ENCODE assay signal across 7 cellular contexts in the genomic region with DNA sequence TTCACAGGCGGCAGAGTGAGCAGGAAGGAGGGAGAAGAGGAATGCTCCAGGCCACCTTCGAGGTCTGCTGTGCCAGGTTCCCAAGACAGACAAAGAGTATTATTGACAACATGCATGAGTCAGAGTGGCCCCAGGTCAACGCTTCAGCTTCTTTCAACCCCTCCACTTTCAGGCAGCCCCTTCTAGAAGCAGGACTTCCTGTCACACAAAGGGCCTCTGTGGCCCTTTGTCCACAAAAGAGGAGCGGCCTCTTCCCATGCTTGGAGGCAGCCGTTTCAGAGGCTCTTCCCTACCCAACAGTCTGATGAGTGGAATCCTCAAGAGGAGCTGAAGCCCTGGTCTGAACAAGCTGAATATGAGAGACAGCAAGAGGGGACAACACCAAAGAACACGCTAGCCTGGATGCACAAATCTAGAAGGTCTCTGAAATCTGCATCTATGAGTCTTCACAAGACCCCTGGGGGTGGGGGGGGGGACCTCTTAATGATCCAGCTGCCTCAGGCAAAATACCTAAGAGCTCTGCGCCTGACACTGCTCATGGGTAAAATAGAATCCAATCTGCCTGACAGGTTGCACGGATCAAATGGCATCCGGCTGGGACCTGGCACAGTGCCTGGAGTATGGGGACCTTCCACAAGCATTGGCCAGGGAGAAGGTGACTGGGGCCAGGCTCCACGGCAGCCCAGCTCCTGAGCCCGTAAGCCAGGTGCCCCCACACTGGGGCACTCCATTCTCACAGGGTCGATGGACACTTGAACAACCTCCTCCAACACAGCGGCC.
DNase-seq lines count a peak whose midpoint lies in the region; ATAC-seq and TF ChIP-seq lines count a peak whose summit lies in the region.

No MANE protein-coding gene starts in this region.

- peaks cover 36% of the 10 kb centered on the region for H3K4me1 ChIP-seq in HUES64 (ENCODE audit: insufficient read depth, low read length)
- peaks cover 27% of the 10 kb centered on the region for H3K4me1 ChIP-seq in SJCRH30
- H3K4me1 ChIP-seq in tibial artery: peaks cover 7 to 100% (median 87%) of the 10 kb centered on the region in 4 donors

- WGBS in HUES64: 80% methylated on average over 12 of the region's 13 CpGs

- H3K27ac Mint-ChIP-seq in activated T-helper 1 cell treated with anti-CD3 and anti-CD28 coated beads, Interleukin-12 subunit alpha, Interleukin-12 subunit beta, Interleukin-2, Interleukin-4 antibody, amounts not matched to agents 30 ng/mL and 10 ng/mL and 1 ng/mL, durations not matched to agents 14 hours and 24 hours and 36 hours: no peak overlapping the region

- no peak overlapping the region for H3K4me3 ChIP-seq in HUES64 (ENCODE audit: low read length)
- H3K4me3 ChIP-seq in SJCRH30: no peak overlapping the region
- no peak overlapping the region for H3K4me3 ChIP-seq in tibial artery

- H3K27me3 Mint-ChIP-seq in activated T-helper 1 cell treated with anti-CD3 and anti-CD28 coated beads, Interleukin-12 subunit alpha, Interleukin-12 subunit beta, Interleukin-2, Interleukin-4 antibody, amounts not matched to agents 30 ng/mL and 10 ng/mL and 1 ng/mL, durations not matched to agents 14 hours and 24 hours and 36 hours (ENCODE audit: insufficient read depth): no peaks in the 10 kb centered on the region

- H3K27ac ChIP-seq in HUES64 (ENCODE audit: low read depth, low read length) (peak overlapping the region; percentile 54), SJCRH30 (peak overlapping the region; percentile 20), tibial artery (peak overlapping the region; percentile 95 to 96)

- H3K27me3 ChIP-seq in HUES64 (ENCODE audit: insufficient read depth, low read length) (no peaks in the 10 kb centered on the region), SJCRH30 (no peaks in the 10 kb centered on the region), tibial artery (no peaks in the 10 kb centered on the region)

- no peaks in the 10 kb centered on the region for H3K9me3 ChIP-seq in HUES64 (ENCODE audit: insufficient read depth, low read depth, low read length)
- no peaks in the 10 kb centered on the region for H3K9me3 ChIP-seq in SJCRH30 (replicated peaks)
- H3K9me3 ChIP-seq in tibial artery: no peaks in the 10 kb centered on the region

- H3K9ac ChIP-seq in HUES64 (ENCODE audit: low read depth, low read length): peak overlapping the region; percentile 41; the same call in 1 of the 2 replicates

- H3K4me1 Mint-ChIP-seq in activated T-helper 1 cell treated with anti-CD3 and anti-CD28 coated beads, Interleukin-12 subunit alpha, Interleukin-12 subunit beta, Interleukin-2, Interleukin-4 antibody, amounts not matched to agents 30 ng/mL and 10 ng/mL and 1 ng/mL, durations not matched to agents 14 hours and 24 hours and 36 hours (ENCODE audit: low read depth): peaks cover 28% of the 10 kb centered on the region

- DNase-seq in SJCRH30 (peak; percentile 76 to 88), iPS-NIHi7 (ENCODE audit: extremely low spot score) (peak; percentile 49), tibial artery (no peak), H4 (ENCODE audit: low spot score) (no peak)
- no peak for DNase-seq in stimulated activated naive CD8-positive, alpha-beta T cell treated with anti-CD3 and anti-CD28 coated beads, Interleukin-15, Interleukin-2, amounts not matched to agents 100 U/mL and 50 U/mL, for 24 hours
- DNase-seq in activated T-helper 1 cell treated with anti-CD3 and anti-CD28 coated beads, Interleukin-12 subunit alpha, Interleukin-12 subunit beta, Interleukin-2, Interleukin-4 antibody, amounts not matched to agents 30 ng/mL and 10 ng/mL and 1 ng/mL, durations not matched to agents 14 hours and 24 hours and 36 hours (ENCODE audit: low spot score): no peak

- H3K9me3 Mint-ChIP-seq in activated T-helper 1 cell treated with anti-CD3 and anti-CD28 coated beads, Interleukin-12 subunit alpha, Interleukin-12 subunit beta, Interleukin-2, Interleukin-4 antibody, amounts not matched to agents 30 ng/mL and 10 ng/mL and 1 ng/mL, durations not matched to agents 14 hours and 24 hours and 36 hours: no peaks in the 10 kb centered on the region

- no peak for ATAC-seq in stimulated activated naive CD8-positive, alpha-beta T cell treated with anti-CD3 and anti-CD28 coated beads, Interleukin-15, Interleukin-2, amounts not matched to agents 100 U/mL and 50 U/mL, for 24 hours

- H3K36me3 ChIP-seq in HUES64 (ENCODE audit: insufficient read depth, low read length) (0 out of 2 replicates have a peak, but pooled peaks cover 5% of the 10 kb centered on the region), SJCRH30 (peaks cover 8% of the 10 kb centered on the region), tibial artery (no peaks in the 10 kb centered on the region)

- H3K4me3 Mint-ChIP-seq in activated T-helper 1 cell treated with anti-CD3 and anti-CD28 coated beads, Interleukin-12 subunit alpha, Interleukin-12 subunit beta, Interleukin-2, Interleukin-4 antibody, amounts not matched to agents 30 ng/mL and 10 ng/mL and 1 ng/mL, durations not matched to agents 14 hours and 24 hours and 36 hours: no peak overlapping the region

- H3K36me3 Mint-ChIP-seq in activated T-helper 1 cell treated with anti-CD3 and anti-CD28 coated beads, Interleukin-12 subunit alpha, Interleukin-12 subunit beta, Interleukin-2, Interleukin-4 antibody, amounts not matched to agents 30 ng/mL and 10 ng/mL and 1 ng/mL, durations not matched to agents 14 hours and 24 hours and 36 hours (ENCODE audit: low read depth): no peaks in the 10 kb centered on the region

- intact Hi-C loops in tibial artery (cut with DNase I; ENCODE audit: low total_unique reads): no loop called here
- intact Hi-C loops in activated T-helper 1 cell treated with anti-CD3 and anti-CD28 coated beads, Interleukin-12 subunit alpha, Interleukin-12 subunit beta, Interleukin-2, Interleukin-4 antibody, amounts not matched to agents 30 ng/mL and 10 ng/mL and 1 ng/mL, durations not matched to agents 14 hours and 24 hours and 36 hours (cut with micrococcal nuclease): no loop called here

- no peak for TF ChIP-seq CTCF in tibial artery (IDR thresholded peaks at IDR 0.05)

Comparison
In these comparisons a context has a peak if more than half of its experiments do, and no peak if none do; other contexts are left out.
1. H3K27ac ChIP-seq: peak in every context shown above with its lines; median percentile 96 in tibial artery; 54 in HUES64; 20 in SJCRH30.
2. DNase-seq: peak in SJCRH30 (2 of 2) and iPS-NIHi7 (single experiment); none in tibial artery (0 of 2), stimulated activated naive CD8-positive, alpha-beta T cell treated with anti-CD3 and anti-CD28 coated beads, Interleukin-15, Interleukin-2, amounts not matched to agents 100 U/mL and 50 U/mL, for 24 hours (single experiment), H4 (single experiment) and activated T-helper 1 cell treated with anti-CD3 and anti-CD28 coated beads, Interleukin-12 subunit alpha, Interleukin-12 subunit beta, Interleukin-2, Interleukin-4 antibody, amounts not matched to agents 30 ng/mL and 10 ng/mL and 1 ng/mL, durations not matched to agents 14 hours and 24 hours and 36 hours (single experiment).